13 cellular contexts compared by ENCODE assay signal in the genomic region with DNA sequence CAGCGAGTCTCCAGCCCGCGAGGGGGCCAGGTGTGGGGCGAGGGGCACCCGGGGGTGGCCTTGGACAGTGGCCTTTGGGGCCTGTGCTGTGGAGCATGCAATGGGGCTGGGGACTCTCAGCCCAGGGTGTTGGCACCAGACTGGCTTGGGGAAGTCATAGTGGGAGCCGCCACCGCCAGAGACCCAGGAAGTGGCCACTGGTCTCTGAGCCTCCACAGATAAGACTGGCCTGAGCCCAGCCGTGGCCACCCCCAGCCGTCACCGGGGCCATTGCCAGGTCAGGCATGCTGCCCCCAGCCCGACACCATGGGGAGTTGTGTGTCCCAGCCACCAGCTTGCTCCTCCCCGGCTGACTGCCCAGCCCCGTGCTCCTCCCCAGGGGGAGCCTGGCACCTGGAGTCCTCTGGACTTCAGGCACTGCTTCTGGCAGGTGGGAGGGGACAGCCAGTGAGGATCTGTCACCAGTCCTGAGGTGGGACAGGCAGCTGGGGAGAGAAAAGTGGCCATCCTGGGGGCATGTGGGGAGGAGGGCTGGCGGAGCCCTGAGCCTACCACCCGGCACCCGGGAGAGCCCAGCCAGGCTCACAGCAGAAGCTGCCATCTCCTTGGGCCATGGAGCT.
"Had no signal": no experiment of that assay in that cellular context is flagged by ENCODE, and none has a peak within 500 bp of the region (broad histone marks: within the 10 kb centered on the region; RNA-seq: fewer than 3 reads in every experiment).

No MANE protein-coding gene starts in this region.

- H3K27me3 ChIP-seq: colonic mucosa had no signal

- H3K27ac ChIP-seq: colonic mucosa, gastroesophageal sphincter, tibial nerve had no signal

- DNase-seq: activated CD4-positive, alpha-beta memory T cell treated with anti-CD3 and anti-CD28 coated beads, Interleukin-2, amount 10 ng/mL, durations not matched to agents 7 days and 5 days; activated CD4-positive, alpha-beta T cell treated with anti-CD3 and anti-CD28 coated beads for 1 hour; activated T-cell treated with anti-CD3 and anti-CD28 coated beads, Interleukin-2, amount 50 U/mL, for 48 hours; colonic mucosa; effector CD4-positive, alpha-beta T cell; kidney glomerular epithelial cell; lower lobe of right lung; midbrain; naive B cell; small intestine had no signal

- H3K27me3 Mint-ChIP-seq: activated CD4-positive, alpha-beta memory T cell treated with anti-CD3 and anti-CD28 coated beads, Interleukin-2, amount 10 ng/mL, durations not matched to agents 7 days and 5 days had no signal

- H3K9me3 Mint-ChIP-seq: activated CD4-positive, alpha-beta memory T cell treated with anti-CD3 and anti-CD28 coated beads, Interleukin-2, amount 10 ng/mL, durations not matched to agents 7 days and 5 days; naive B cell had no signal

- FAIRE-seq: astrocyte, small intestine had no signal

- H3K36me3 ChIP-seq: colonic mucosa, gastroesophageal sphincter, lower lobe of right lung, tibial nerve had no signal

- H3K27ac Mint-ChIP-seq: activated CD4-positive, alpha-beta memory T cell treated with anti-CD3 and anti-CD28 coated beads, Interleukin-2, amount 10 ng/mL, durations not matched to agents 7 days and 5 days; naive B cell had no signal

- H3K4me3 ChIP-seq: colonic mucosa, gastroesophageal sphincter, lower lobe of right lung, tibial nerve had no signal

- ATAC-seq: gastroesophageal sphincter, lower lobe of right lung had no signal

- H3K4me3 Mint-ChIP-seq: activated CD4-positive, alpha-beta memory T cell treated with anti-CD3 and anti-CD28 coated beads, Interleukin-2, amount 10 ng/mL, durations not matched to agents 7 days and 5 days had no signal

- H3K36me3 Mint-ChIP-seq: naive B cell had no signal

- H3K9me3 ChIP-seq: colonic mucosa, gastroesophageal sphincter, lower lobe of right lung, tibial nerve had no signal
